Comparison of ENCODE assay signal across 7 cellular contexts in genomic region chr7:6397759-6398495, GRCh38. TPM values are rescaled to one million over a fixed set of nuclear protein-coding genes. Genes with fewer than 3 reads are reported as not detected.
DNase-seq lines count a peak whose midpoint lies in the region; ATAC-seq and TF ChIP-seq lines count a peak whose summit lies in the region.
"Not testable (repeated sequence)": the region's sequence is repeated elsewhere in the genome, so short reads cannot be mapped to it uniquely, and the experiment has no call there.

No MANE protein-coding gene starts in this region.

- peak overlapping the region; percentile 8 for H3K9ac ChIP-seq in mammary epithelial cell (ENCODE audit: insufficient read depth, low read length)
- H3K9ac ChIP-seq in neural progenitor cell, result not testable (repeated sequence)

- POLR2A ChIA-PET in activated CD4-positive, alpha-beta memory T cell treated with anti-CD3 and anti-CD28 coated beads for 36 hours (lab: Charles Lee), result not testable (repeated sequence)

- not testable (repeated sequence) for H3K9me3 ChIP-seq in mammary epithelial cell (replicated peaks; ENCODE audit: insufficient read depth, low read length); esophagus muscularis mucosa; neural progenitor cell (ENCODE audit: low read depth)

- H3K36me3 Mint-ChIP-seq in GM23338 (ENCODE audit: low read depth) (peaks cover 65% of the 10 kb centered on the region), neural progenitor cell (peaks cover 36% of the 10 kb centered on the region)
- peaks cover 39% of the 10 kb centered on the region for H3K36me3 Mint-ChIP-seq in activated CD4-positive, alpha-beta memory T cell treated with anti-CD3 and anti-CD28 coated beads for 36 hours
- H3K36me3 Mint-ChIP-seq in stimulated activated effector memory CD8-positive, alpha-beta T cell treated with anti-CD3 and anti-CD28 coated beads, Interleukin-12 subunit alpha, Interleukin-12 subunit beta, amount 100 ng/mL, for 72 hours, result peaks cover 82% of the 10 kb centered on the region

- not testable (repeated sequence) for BruUV-seq in mammary epithelial cell (replicated peaks; lab: Mats Ljungman, UMichigan)

- H3K9me3 Mint-ChIP-seq in GM23338; activated CD4-positive, alpha-beta memory T cell treated with anti-CD3 and anti-CD28 coated beads for 36 hours; neural progenitor cell; stimulated activated effector memory CD8-positive, alpha-beta T cell treated with anti-CD3 and anti-CD28 coated beads, Interleukin-12 subunit alpha, Interleukin-12 subunit beta, amount 100 ng/mL, for 72 hours: not testable (repeated sequence)

- H3K9me2 ChIP-seq in GM23338 (ENCODE audit: insufficient read depth), result not testable (repeated sequence)

- H3K36me3 ChIP-seq in GM23338 (ENCODE audit: insufficient read depth) (peaks cover 13% of the 10 kb centered on the region), mammary epithelial cell (ENCODE audit: insufficient read depth, low read length) (peaks cover 10% of the 10 kb centered on the region), esophagus muscularis mucosa (peaks cover 20 to 45% (median 32%) of the 10 kb centered on the region in 4 donors)
- not testable (repeated sequence) for H3K36me3 ChIP-seq in neural progenitor cell

- H3K27ac Mint-ChIP-seq in GM23338, result not testable (repeated sequence)
- peak overlapping the region; percentile 13 for H3K27ac Mint-ChIP-seq in activated CD4-positive, alpha-beta memory T cell treated with anti-CD3 and anti-CD28 coated beads for 36 hours
- H3K27ac Mint-ChIP-seq in neural progenitor cell, result peak overlapping the region; percentile 67
- H3K27ac Mint-ChIP-seq in stimulated activated effector memory CD8-positive, alpha-beta T cell treated with anti-CD3 and anti-CD28 coated beads, Interleukin-12 subunit alpha, Interleukin-12 subunit beta, amount 100 ng/mL, for 72 hours, result peak overlapping the region; percentile 60

- not testable (repeated sequence) for DNase-seq in GM23338 (ENCODE audit: low spot score); activated CD4-positive, alpha-beta memory T cell treated with anti-CD3 and anti-CD28 coated beads for 36 hours; mammary epithelial cell; esophagus muscularis mucosa (ENCODE audit: extremely low spot score); neural progenitor cell (ENCODE audit: low spot score); stimulated activated effector memory CD8-positive, alpha-beta T cell treated with anti-CD3 and anti-CD28 coated beads, Interleukin-12 subunit alpha, Interleukin-12 subunit beta, amount 100 ng/mL, for 72 hours (ENCODE audit: low spot score in 2 of 2)

- H3K27me3 Mint-ChIP-seq in GM23338 (ENCODE audit: insufficient read depth, low read depth, poor library complexity), result peaks cover 12% of the 10 kb centered on the region
- H3K27me3 Mint-ChIP-seq in activated CD4-positive, alpha-beta memory T cell treated with anti-CD3 and anti-CD28 coated beads for 36 hours; neural progenitor cell (ENCODE audit: insufficient read depth, low read depth): not testable (repeated sequence)

- not testable (repeated sequence) for H3F3A ChIP-seq in GM23338 (replicated peaks; ENCODE audit: low read depth); neural progenitor cell (ENCODE audit: low read depth)

- not testable (repeated sequence) for H3K4me1 ChIP-seq in GM23338 (ENCODE audit: insufficient read depth); neural progenitor cell
- H3K4me1 ChIP-seq in mammary epithelial cell (ENCODE audit: insufficient read depth, low read length), result peaks cover 45% of the 10 kb centered on the region
- peaks cover 75 to 79% (median 78%) of the 10 kb centered on the region in 4 donors for H3K4me1 ChIP-seq in esophagus muscularis mucosa

- not testable (repeated sequence) for TF ChIP-seq EP300 in esophagus muscularis mucosa (IDR thresholded peaks at IDR 0.05)

- dilution Hi-C loops in mammary epithelial cell (cut with HindIII; ENCODE audit: low sequenced_read_pairs), result not testable (repeated sequence)

- H3K27ac ChIP-seq in GM23338 (ENCODE audit: low read depth) (peak overlapping the region; percentile 15; the same call in 1 of the 2 replicates), mammary epithelial cell (ENCODE audit: insufficient read depth, low read depth, low read length) (peak overlapping the region; percentile 70), esophagus muscularis mucosa (replicated peaks in 1 of 4) (peak overlapping the region in 3 of 4 donors; percentile 58 to 62 (median 60)), layer of hippocampus (ENCODE audit: low read depth, low read length) (peak overlapping the region; percentile 19)
- not testable (repeated sequence) for H3K27ac ChIP-seq in neural progenitor cell

- peaks cover 95% of the 10 kb centered on the region for H3K79me2 ChIP-seq in GM23338 (replicated peaks; ENCODE audit: insufficient read depth)
- H3K79me2 ChIP-seq in mammary epithelial cell (ENCODE audit: insufficient read depth, low read length), result peaks cover 96% of the 10 kb centered on the region
- peaks cover 90% of the 10 kb centered on the region for H3K79me2 ChIP-seq in neural progenitor cell (ENCODE audit: low read depth)

- intact Hi-C loops in activated CD4-positive, alpha-beta memory T cell treated with anti-CD3 and anti-CD28 coated beads for 36 hours (cut with micrococcal nuclease); esophagus muscularis mucosa (cut with DNase I): not testable (repeated sequence)
- intact Hi-C loops in mammary epithelial cell (cut with micrococcal nuclease), result loop anchor here (2.0 kb wide), 1 partner anchor 13 kb away; no protein-coding TSS in a partner anchor

- not testable (repeated sequence) for ATAC-seq in GM23338; stimulated activated effector memory CD8-positive, alpha-beta T cell treated with anti-CD3 and anti-CD28 coated beads, Interleukin-12 subunit alpha, Interleukin-12 subunit beta, amount 100 ng/mL, for 72 hours

- not testable (repeated sequence) for TF ChIP-seq POLR2A in esophagus muscularis mucosa (IDR thresholded peaks at IDR 0.05; ENCODE audit: low read depth)

- H3K4me1 Mint-ChIP-seq in GM23338 (peaks cover 23% of the 10 kb centered on the region), neural progenitor cell (peaks cover 12% of the 10 kb centered on the region)
- peaks cover 34% of the 10 kb centered on the region for H3K4me1 Mint-ChIP-seq in activated CD4-positive, alpha-beta memory T cell treated with anti-CD3 and anti-CD28 coated beads for 36 hours (ENCODE audit: low read depth)
- peaks cover 34% of the 10 kb centered on the region for H3K4me1 Mint-ChIP-seq in stimulated activated effector memory CD8-positive, alpha-beta T cell treated with anti-CD3 and anti-CD28 coated beads, Interleukin-12 subunit alpha, Interleukin-12 subunit beta, amount 100 ng/mL, for 72 hours

- TF ChIP-seq CTCF in GM23338 (conservative IDR thresholded peaks at IDR 0.05; ENCODE audit: low read depth in 2 of 2); mammary epithelial cell (conservative IDR thresholded peaks at IDR 0.05 in 1 of 2, IDR thresholded peaks at IDR 0.05 in 1 of 2; ENCODE audit: extremely low read depth in 1 of 2, insufficient read depth in 1 of 2, low read depth in 1 of 2, low read length in 2 of 2); esophagus muscularis mucosa (IDR thresholded peaks at IDR 0.05); neural progenitor cell (IDR thresholded peaks at IDR 0.05): not testable (repeated sequence)

- not testable (repeated sequence) for H3K27me3 ChIP-seq in GM23338 (ENCODE audit: insufficient read depth); mammary epithelial cell (ENCODE audit: insufficient read depth, low read length); esophagus muscularis mucosa; layer of hippocampus (ENCODE audit: control insufficient read depth, insufficient read depth, low read length); neural progenitor cell

- H3K4me3 Mint-ChIP-seq in GM23338; activated CD4-positive, alpha-beta memory T cell treated with anti-CD3 and anti-CD28 coated beads for 36 hours; neural progenitor cell; stimulated activated effector memory CD8-positive, alpha-beta T cell treated with anti-CD3 and anti-CD28 coated beads, Interleukin-12 subunit alpha, Interleukin-12 subunit beta, amount 100 ng/mL, for 72 hours: not testable (repeated sequence)

- H2AFZ ChIP-seq in GM23338; mammary epithelial cell (ENCODE audit: low read depth, low read length); neural progenitor cell (replicated peaks): not testable (repeated sequence)

- CTCF ChIA-PET in activated CD4-positive, alpha-beta memory T cell treated with anti-CD3 and anti-CD28 coated beads for 36 hours (lab: Charles Lee); mammary epithelial cell (lab: Charles Lee; ENCODE audit: low non-redundant PET): not testable (repeated sequence)

- in situ Hi-C loops in mammary epithelial cell (cut with MboI; ENCODE audit: low sequenced_read_pairs in 2 of 2), result not testable (repeated sequence)

- not testable (repeated sequence) for H3K4me2 ChIP-seq in GM23338, neural progenitor cell
- peak overlapping the region; percentile 90 for H3K4me2 ChIP-seq in mammary epithelial cell (ENCODE audit: insufficient read depth, low read depth, low read length)

- H4K20me1 ChIP-seq in GM23338 (replicated peaks; ENCODE audit: insufficient read depth) (peaks cover 91% of the 10 kb centered on the region), neural progenitor cell (ENCODE audit: low read depth) (peaks cover 86% of the 10 kb centered on the region)
- H4K20me1 ChIP-seq in mammary epithelial cell (ENCODE audit: insufficient read depth, low read length), result not testable (repeated sequence)

- 31% methylated on average over 13 of the region's 15 CpGs for WGBS in mammary epithelial cell (ENCODE audit: low coverage, missing lambda C conversion rate)
- 69% methylated on average over 15 of the region's 15 CpGs for WGBS in esophagus muscularis mucosa

- H3K4me3 ChIP-seq in GM23338, neural progenitor cell: not testable (repeated sequence)
- H3K4me3 ChIP-seq in mammary epithelial cell (replicated peaks in 1 of 3; ENCODE audit: insufficient read depth in 1 of 3, low read depth in 2 of 3, low read length in 3 of 3) (peak overlapping the region in 1 of 3 experiments; percentile 32), esophagus muscularis mucosa (peak overlapping the region in 1 of 4 donors; percentile 28)

RNA-seq across cellular contexts. Expression of gene RAC1, which starts 23.6 kb away (rescaled TPM):
- 142 and 150 TPM in 2 replicates for total RNA-seq in GM23338 (2014; rRNA removed; shearing (Covaris generic))
- 844 and 859 TPM in 2 replicates for polyA plus RNA-seq in GM23338 (2016; fragmentation: Nextera tagmentation; extraction: Ambion mirVana)
- total RNA-seq in activated CD4-positive, alpha-beta memory T cell treated with anti-CD3 and anti-CD28 coated beads for 36 hours, result 100 to 1,000 TPM; 188 to 196 TPM
- 100 to 1,000 TPM in 1 of 2 donors, 10 to 100 TPM in 1; 78.9 to 341 TPM for total RNA-seq in mammary epithelial cell
- polyA plus RNA-seq in mammary epithelial cell, result 475 TPM
- polyA minus RNA-seq in mammary epithelial cell, result 221 TPM
- 100 to 1,000 TPM; 114 to 230 (median 136) TPM for total RNA-seq in esophagus muscularis mucosa
- total RNA-seq in neural progenitor cell (ENCODE audit: low replicate concordance), result 67.9 and 91.8 TPM in 2 replicates

RNA-seq across cellular contexts. Expression of gene FAM220A, which starts 49.2 kb away (rescaled TPM):
- total RNA-seq in GM23338 (2014; rRNA removed; shearing (Covaris generic)), result 23.6 and 25.1 TPM in 2 replicates
- 11.0 and 12.8 TPM in 2 replicates for polyA plus RNA-seq in GM23338 (2016; fragmentation: Nextera tagmentation; extraction: Ambion mirVana)
- 10 to 100 TPM in 1 of 2 experiments, 1 to 10 TPM in 1; 9.5 to 13.2 TPM for total RNA-seq in activated CD4-positive, alpha-beta memory T cell treated with anti-CD3 and anti-CD28 coated beads for 36 hours
- total RNA-seq in mammary epithelial cell, result 10 to 100 TPM; 15.2 to 17.0 TPM
- polyA plus RNA-seq in mammary epithelial cell, result 10.1 TPM
- 24.7 TPM for polyA minus RNA-seq in mammary epithelial cell
- 10 to 100 TPM; 12.3 to 18.9 (median 14.5) TPM for total RNA-seq in esophagus muscularis mucosa
- 27.4 and 31.8 TPM in 2 replicates for total RNA-seq in neural progenitor cell (ENCODE audit: low replicate concordance)

RNA-seq across cellular contexts. Expression of gene DAGLB, which starts 49.8 kb away (rescaled TPM):
- total RNA-seq in GM23338 (2014; rRNA removed; shearing (Covaris generic)), result 26.0 and 28.5 TPM in 2 replicates
- 11.1 and 13.8 TPM in 2 replicates for polyA plus RNA-seq in GM23338 (2016; fragmentation: Nextera tagmentation; extraction: Ambion mirVana)
- total RNA-seq in activated CD4-positive, alpha-beta memory T cell treated with anti-CD3 and anti-CD28 coated beads for 36 hours, result 10 to 100 TPM; 12.8 to 13.6 TPM
- total RNA-seq in mammary epithelial cell, result 10 to 100 TPM; 20.7 to 22.1 TPM
- polyA plus RNA-seq in mammary epithelial cell, result 19.6 TPM
- polyA minus RNA-seq in mammary epithelial cell, result 23.9 TPM
- 10 to 100 TPM in 3 of 4 donors, 1 to 10 TPM in 1; 9.8 to 14.6 (median 12.0) TPM for total RNA-seq in esophagus muscularis mucosa
- 28.0 and 36.1 TPM in 2 replicates for total RNA-seq in neural progenitor cell (ENCODE audit: low replicate concordance)
